Comparison of ENCODE assay signal across 7 cellular contexts in the genomic region with DNA sequence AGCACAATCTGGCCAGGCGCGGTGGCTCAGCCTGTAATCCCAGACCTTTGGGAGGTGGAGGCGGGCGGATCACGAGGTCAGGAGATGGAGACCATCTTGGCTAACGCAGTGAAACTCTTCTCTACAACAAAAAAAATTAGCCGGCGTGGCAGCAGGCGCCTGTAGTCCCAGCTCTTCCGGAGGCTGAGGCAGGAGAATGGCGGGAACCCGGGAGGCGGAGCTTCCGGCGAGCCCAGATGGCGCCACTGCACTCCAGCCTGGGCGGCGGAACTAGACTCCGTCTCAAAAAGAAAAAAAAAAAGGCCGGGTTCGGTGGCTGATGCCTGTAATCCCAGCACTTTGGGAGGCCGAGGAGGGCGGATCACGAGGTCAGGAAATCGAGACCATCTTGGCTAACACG.
DNase-seq lines count a peak whose midpoint lies in the region; ATAC-seq, FAIRE-seq and TF ChIP-seq lines count a peak whose summit lies in the region.
"Not testable (repeated sequence)": the region's sequence is repeated elsewhere in the genome, so short reads cannot be mapped to it uniquely, and the experiment has no call there.

No MANE protein-coding gene starts in this region.

- TF ChIP-seq POLR2A in K562 (conservative IDR thresholded peaks at IDR 0.05); testis (IDR thresholded peaks at IDR 0.05): not testable (repeated sequence)

- H3K36me3 ChIP-seq in K562 (ENCODE audit: control insufficient read depth, insufficient read depth, low read length); trophoblast cell (ENCODE audit: control insufficient read depth in 1 of 2, insufficient read depth in 2 of 2, low read length in 2 of 2); testis (ENCODE audit: low read depth, missing control alignments): not testable (repeated sequence)

- not testable (repeated sequence) for H4K8ac ChIP-seq in trophoblast cell (ENCODE audit: low read depth, low read length)

- not testable (repeated sequence) for H3K9me3 ChIP-seq in K562 (replicated peaks; ENCODE audit: control insufficient read depth, insufficient read depth, low read depth, low read length); trophoblast cell (ENCODE audit: insufficient read depth, low read depth, low read length); testis

- in situ Hi-C loops in K562 (cut with MboI): not testable (repeated sequence)

- H3K4me1 ChIP-seq in K562 (replicated peaks in 1 of 2; ENCODE audit: control insufficient read depth in 2 of 2, insufficient read depth in 2 of 2, low read length in 2 of 2); trophoblast cell (ENCODE audit: control insufficient read depth in 1 of 2, insufficient read depth in 2 of 2, low read length in 2 of 2); testis: not testable (repeated sequence)

- TF ChIP-seq EP300 in K562 (IDR thresholded peaks at IDR 0.05; ENCODE audit: low read length): not testable (repeated sequence)

- POLR2A ChIA-PET in K562 (lab: Yijun Ruan, JAX): not testable (repeated sequence)

- TF ChIP-seq RAD21 in K562 (CRISPR knock-in tag; conservative IDR thresholded peaks at IDR 0.05 in 1 of 2, IDR thresholded peaks at IDR 0.05 in 1 of 2): not testable (repeated sequence)

- DNase-seq in DMS114 treated with DMSO at 0.1 percent for 48 hours (lab: John Stamatoyannopoulos, UW; ENCODE audit: unreplicated experiment) (peak; percentile 7), Daoy (ENCODE audit: low read depth) (peak; percentile 47), NCI-H2227 (lab: John Stamatoyannopoulos, UW; ENCODE audit: unreplicated experiment) (peak; percentile 51), K562 (ENCODE audit: extremely low read depth in 1 of 4, low spot score in 3 of 4) (peak in 1 of 4 experiments; percentile 9), trophoblast cell (peak; percentile 4 to 9), testis (peak; percentile 64)

- H4K20me1 ChIP-seq in K562 (replicated peaks; ENCODE audit: control insufficient read depth, insufficient read depth, low read length): not testable (repeated sequence)

- not testable (repeated sequence) for H3K14ac ChIP-seq in trophoblast cell (ENCODE audit: low read length)

- not testable (repeated sequence) for H2AK5ac ChIP-seq in trophoblast cell (ENCODE audit: low read length)

- BruUV-seq in K562 (replicated peaks; lab: Mats Ljungman, UMichigan): not testable (repeated sequence)

- not testable (repeated sequence) for H3K9ac ChIP-seq in K562 (ENCODE audit: insufficient read depth in 1 of 2, low read depth in 2 of 2, low read length in 2 of 2); trophoblast cell (ENCODE audit: low read length)

- H4K12ac ChIP-seq in trophoblast cell (ENCODE audit: low read depth, low read length): not testable (repeated sequence)

- H3K4me2 ChIP-seq in K562 (ENCODE audit: insufficient read depth, low read length); trophoblast cell (ENCODE audit: low read length): not testable (repeated sequence)

- WGBS in K562 (ENCODE audit: insufficient coverage, low coverage, missing lambda C conversion rate): 13% methylated on average over 21 of the region's 26 CpGs
- no CpG with 5 or more reads among the region's 26 CpGs for WGBS in trophoblast cell (ENCODE audit: extremely low coverage, insufficient coverage, insufficient read length)
- WGBS in testis, 2 donors: 80 to 82% methylated on average over 25 to 26 of the region's 26 CpGs

- not testable (repeated sequence) for FAIRE-seq in K562 (lab: Jason Lieb, UNC)

- CTCF ChIA-PET in K562 (lab: Yijun Ruan, JAX; ENCODE audit: low intra/inter-chr PET ratio): not testable (repeated sequence)

- not testable (repeated sequence) for H2BK5ac ChIP-seq in trophoblast cell (ENCODE audit: low read depth, low read length, poor library complexity)

- not testable (repeated sequence) for TF ChIP-seq CTCF in 22Rv1 (IDR thresholded peaks at IDR 0.05); K562 (IDR thresholded peaks at IDR 0.05 in 2 of 3, conservative IDR thresholded peaks at IDR 0.05 in 1 of 3; ENCODE audit: insufficient read depth in 2 of 3, low read depth in 1 of 3, low read length in 3 of 3); testis (IDR thresholded peaks at IDR 0.05)

- H3K27ac ChIP-seq in 22Rv1: peak overlapping the region; percentile 57
- H3K27ac ChIP-seq in K562 (ENCODE audit: extremely low read depth, low read depth, low read length); trophoblast cell (ENCODE audit: low read depth, low read length): not testable (repeated sequence)
- H3K27ac ChIP-seq in testis: peak overlapping the region in 1 of 2 donors; percentile 18

- H2BK12ac ChIP-seq in trophoblast cell (ENCODE audit: low read length): not testable (repeated sequence)

- H3K27me3 ChIP-seq in K562 (ENCODE audit: control insufficient read depth in 2 of 2, insufficient read depth in 2 of 2, low read length in 2 of 2); trophoblast cell (ENCODE audit: insufficient read depth, low read length); testis: not testable (repeated sequence)

- H3K18ac ChIP-seq in trophoblast cell (ENCODE audit: low read length): not testable (repeated sequence)

- H2BK120ac ChIP-seq in trophoblast cell (ENCODE audit: insufficient read depth, low read length, poor library complexity): not testable (repeated sequence)

- not testable (repeated sequence) for H3K79me2 ChIP-seq in K562 (ENCODE audit: control insufficient read depth, insufficient read depth, low read length); trophoblast cell (ENCODE audit: control insufficient read depth, insufficient read depth, low read length, poor library complexity)

- H4K91ac ChIP-seq in trophoblast cell (ENCODE audit: low read depth, low read length): not testable (repeated sequence)

- not testable (repeated sequence) for H3K23ac ChIP-seq in trophoblast cell (ENCODE audit: low read length)

- not testable (repeated sequence) for H3K79me1 ChIP-seq in trophoblast cell (ENCODE audit: low read length)

- not testable (repeated sequence) for H3K4ac ChIP-seq in trophoblast cell (ENCODE audit: low read depth, low read length)

- intact Hi-C loops in K562 (cut with micrococcal nuclease); testis (cut with DNase I; ENCODE audit: low total_unique reads): not testable (repeated sequence)

- H3K4me3 ChIP-seq in K562 (peak overlapping the region; percentile 3; the same call in 1 of the 2 replicates), testis (peak overlapping the region; percentile 26 to 36)
- not testable (repeated sequence) for H3K4me3 ChIP-seq in trophoblast cell (ENCODE audit: low read depth, low read length)

- ATAC-seq in K562: peak; percentile 68

- H3K9me1 ChIP-seq in K562 (ENCODE audit: control insufficient read depth, insufficient read depth, low read length): not testable (repeated sequence)

- peak overlapping the region; percentile 68 for H2AFZ ChIP-seq in K562 (ENCODE audit: low read depth, low read length)
- not testable (repeated sequence) for H2AFZ ChIP-seq in trophoblast cell (ENCODE audit: insufficient read depth, low read length, poor library complexity)

TF ChIP-seq in K562, 482 proteins besides CTCF, POLR2A, EP300 and RAD21 (continues in another document):
- TF ChIP-seq L3MBTL2 (IDR thresholded peaks at IDR 0.05) (peak; percentile 75), E2F6 (IDR thresholded peaks at IDR 0.05; ENCODE audit: borderline replicate concordance in 1 of 2, extremely low read depth in 1 of 2, insufficient read depth in 1 of 2, insufficient read length in 1 of 2, low read depth in 1 of 2, low read length in 1 of 2, poor library complexity in 1 of 2, severe bottlenecking in 1 of 2) (peak in 1 of 2 experiments; percentile 89), YY1 (IDR thresholded peaks at IDR 0.05; ENCODE audit: borderline replicate concordance in 1 of 3, control insufficient read depth in 1 of 3, extremely low read depth in 1 of 3, insufficient read depth in 3 of 3, insufficient read length in 1 of 3, insufficient replicate concordance in 2 of 3, low read depth in 1 of 3, low read length in 2 of 3) (peak in 1 of 3 experiments; percentile 7), GABPA (tag; conservative IDR thresholded peaks at IDR 0.05; ENCODE audit: low read depth) (0 out of 2 replicates have a peak, but pooled peaks have one; percentile 25), TRIM24 (IDR thresholded peaks at IDR 0.05) (peak in 1 of 2 experiments; percentile 34; a peak in 1 of 4 replicates), EHMT2 (IDR thresholded peaks at IDR 0.05) (peak; percentile 24; the same call in 1 of the 2 replicates)
